In genomic region chr1:15168479-15168878, GRCh38 we compare ENCODE assay signal across 11 cellular contexts. TPM values are rescaled to one million over a fixed set of nuclear protein-coding genes. Genes with fewer than 3 reads are reported as not detected.
A peak's percentile ranks its signal among the peaks of the same experiment; 100 is the strongest.
DNase-seq lines count a peak whose midpoint lies in the region; ATAC-seq, FAIRE-seq and TF ChIP-seq lines count a peak whose summit lies in the region.
"Had no signal": no experiment of that assay in that cellular context is flagged by ENCODE, and none has a peak within 500 bp of the region (broad histone marks: within the 10 kb centered on the region; RNA-seq: fewer than 3 reads in every experiment).

No MANE protein-coding gene starts in this region.

- no peak overlapping the region for H3K9ac ChIP-seq in K562 (ENCODE audit: insufficient read depth in 1 of 2, low read depth in 2 of 2, low read length in 2 of 2)

- H3K9me3 ChIP-seq in AG04450 (ENCODE audit: control insufficient read depth, insufficient read depth, low read length) (no peaks in the 10 kb centered on the region), K562 (replicated peaks; ENCODE audit: control insufficient read depth, insufficient read depth, low read depth, low read length) (no peaks in the 10 kb centered on the region), right lobe of liver (no peaks in the 10 kb centered on the region), vagina (no peaks in the 10 kb centered on the region)
- H3K9me3 ChIP-seq: Peyer's patch had no signal

- no peak for FAIRE-seq in K562 (lab: Jason Lieb, UNC)

- H3K79me2 ChIP-seq in K562 (ENCODE audit: control insufficient read depth, insufficient read depth, low read length): no peaks in the 10 kb centered on the region

- DNase-seq in AG04450 (ENCODE audit: low read depth, low spot score) (peak; percentile 86), HT1080 (ENCODE audit: low read depth) (peak; percentile 92), K562 (ENCODE audit: extremely low read depth in 1 of 4, low spot score in 3 of 4) (no peak), right lobe of liver (no peak), vagina (ENCODE audit: extremely low spot score in 2 of 2) (no peak), GM19238 (ENCODE audit: insufficient read length, low spot score) (no peak)
- DNase-seq in stimulated activated naive CD8-positive, alpha-beta T cell treated with anti-CD3 and anti-CD28 coated beads, Interleukin-15, Interleukin-2, amounts not matched to agents 100 U/mL and 50 U/mL, for 24 hours: no peak
- no peak for DNase-seq in activated naive CD4-positive, alpha-beta T cell (lab: John Stamatoyannopoulos, UW)
- DNase-seq: dorsolateral prefrontal cortex, Peyer's patch had no signal

- no peak overlapping the region for H3K4me2 ChIP-seq in K562 (ENCODE audit: insufficient read depth, low read length)

- in situ Hi-C loops in K562 (cut with MboI): no loop called here

- intact Hi-C loops in K562 (cut with micrococcal nuclease) (no loop called here), right lobe of liver (cut with DNase I) (no loop called here), vagina (cut with DNase I) (no loop called here)

- TF ChIP-seq POLR2A in K562 (conservative IDR thresholded peaks at IDR 0.05): no peak
- TF ChIP-seq POLR2A in right lobe of liver (IDR thresholded peaks at IDR 0.05): no peak
- no peak for TF ChIP-seq POLR2A in vagina (IDR thresholded peaks at IDR 0.05)

- H3K4me3 ChIP-seq in AG04450 (ENCODE audit: low read depth, low read length): no peak overlapping the region
- no peak overlapping the region for H3K4me3 ChIP-seq in K562
- no peak overlapping the region for H3K4me3 ChIP-seq in right lobe of liver
- no peak overlapping the region for H3K4me3 ChIP-seq in vagina
- H3K4me3 ChIP-seq: dorsolateral prefrontal cortex, Peyer's patch had no signal

- CTCF ChIA-PET in AG04450 (lab: Charles Lee) (interaction anchor here (0.6 to 2.0 kb wide), 12 partner anchors 10 to 986 kb away, joined by 3 to 7 read pairs (median 3); no protein-coding TSS in a partner anchor), K562 (lab: Yijun Ruan, JAX; ENCODE audit: low intra/inter-chr PET ratio) (no interaction called here)

- no TSS peak for BruUV-seq in K562 (replicated peaks; lab: Mats Ljungman, UMichigan)

- no peak for TF ChIP-seq RAD21 in K562 (CRISPR knock-in tag; conservative IDR thresholded peaks at IDR 0.05 in 1 of 2, IDR thresholded peaks at IDR 0.05 in 1 of 2)

- 1% methylated on average over 5 of the region's 5 CpGs for WGBS in K562 (ENCODE audit: insufficient coverage, low coverage, missing lambda C conversion rate)
- WGBS in right lobe of liver (ENCODE audit: insufficient coverage, low coverage, low lambda C conversion rate, missing lambda C conversion rate): 35% methylated on average over 5 of the region's 5 CpGs

- H3K27ac ChIP-seq in AG04450 (ENCODE audit: low read depth, low read length) (peak overlapping the region; percentile 77), K562 (ENCODE audit: extremely low read depth, low read depth, low read length) (no peak overlapping the region), right lobe of liver (no peak overlapping the region), vagina (no peak overlapping the region)
- H3K27ac ChIP-seq: dorsolateral prefrontal cortex, Peyer's patch had no signal

- no peaks in the 10 kb centered on the region for H3K9me1 ChIP-seq in K562 (ENCODE audit: control insufficient read depth, insufficient read depth, low read length)

- TF ChIP-seq EP300 in K562 (IDR thresholded peaks at IDR 0.05; ENCODE audit: low read length): no peak

- H3K36me3 ChIP-seq in K562 (ENCODE audit: control insufficient read depth, insufficient read depth, low read length) (no peaks in the 10 kb centered on the region), right lobe of liver (no peaks in the 10 kb centered on the region), vagina (no peaks in the 10 kb centered on the region)
- H3K36me3 ChIP-seq: Peyer's patch had no signal

- H4K20me1 ChIP-seq in K562 (replicated peaks; ENCODE audit: control insufficient read depth, insufficient read depth, low read length): no peaks in the 10 kb centered on the region

- no peak overlapping the region for H2AFZ ChIP-seq in K562 (ENCODE audit: low read depth, low read length)

- peaks cover 0 to 4% of the 10 kb centered on the region in 2 experiments; a peak in 2 of 5 replicates for H3K4me1 ChIP-seq in K562 (replicated peaks in 1 of 2; ENCODE audit: control insufficient read depth in 2 of 2, insufficient read depth in 2 of 2, low read length in 2 of 2)
- H3K4me1 ChIP-seq in right lobe of liver: no peaks in the 10 kb centered on the region
- H3K4me1 ChIP-seq in vagina: peaks cover 21% of the 10 kb centered on the region

- ATAC-seq in K562: no peak
- ATAC-seq in right lobe of liver: peak; percentile 41 to 65 (median 59)
- ATAC-seq in stimulated activated naive CD8-positive, alpha-beta T cell treated with anti-CD3 and anti-CD28 coated beads, Interleukin-15, Interleukin-2, amounts not matched to agents 100 U/mL and 50 U/mL, for 24 hours: no peak

- POLR2A ChIA-PET in AG04450 (lab: Yijun Ruan, JAX): interaction anchor here (0.9 to 2.7 kb wide), 3 partner anchors 10 to 13 kb away, joined by 3 to 28 read pairs (median 13); no protein-coding TSS in a partner anchor
- POLR2A ChIA-PET in K562 (lab: Yijun Ruan, JAX): interaction anchor here (0.8 kb wide), 1 partner anchor 15 kb away, joined by 3 read pairs; no protein-coding TSS in a partner anchor

- TF ChIP-seq CTCF in AG04450 (IDR thresholded peaks at IDR 0.05; ENCODE audit: low read depth, low read length) (peak; percentile 27; the same call in 1 of the 2 replicates), K562 (IDR thresholded peaks at IDR 0.05 in 2 of 3, conservative IDR thresholded peaks at IDR 0.05 in 1 of 3; ENCODE audit: insufficient read depth in 2 of 3, low read depth in 1 of 3, low read length in 3 of 3) (no peak), right lobe of liver (IDR thresholded peaks at IDR 0.05) (no peak), vagina (IDR thresholded peaks at IDR 0.05) (no peak)

- H3K27me3 ChIP-seq in AG04450 (ENCODE audit: control insufficient read depth, insufficient read depth, low read length) (no peaks in the 10 kb centered on the region), K562 (ENCODE audit: control insufficient read depth in 2 of 2, insufficient read depth in 2 of 2, low read length in 2 of 2) (peaks cover 13 to 32% of the 10 kb centered on the region in 2 experiments; a peak in 3 of 5 replicates), right lobe of liver (peaks cover 0 to 7% of the 10 kb centered on the region in 2 donors), vagina (no peaks in the 10 kb centered on the region)
- H3K27me3 ChIP-seq: Peyer's patch had no signal

TF ChIP-seq in K562, 482 proteins besides CTCF, POLR2A, EP300 and RAD21:
- TF ChIP-seq HMGXB4 (CRISPR knock-in tag; IDR thresholded peaks at IDR 0.05) (no peak), FOSL1 (tag; conservative IDR thresholded peaks at IDR 0.05) (0 out of 2 replicates have a peak, but pooled peaks have one; percentile 20)

RNA-seq across cellular contexts. Expression of gene TMEM51, which starts 14.9 kb away (rescaled TPM):
- 25.5 and 28.6 TPM in 2 replicates for polyA plus RNA-seq in AG04450 (2011; rRNA removed)
- 9.0 and 13.6 TPM in 2 replicates for polyA minus RNA-seq in AG04450 (2011; rRNA and poly(A)+ RNA removed)
- 14.5 and 19.9 TPM in 2 replicates for total RNA-seq in HT1080 (2014; rRNA removed; shearing (Covaris generic))
- polyA plus RNA-seq in HT1080 (2015; cell fraction: cytosol; rRNA removed): 20.9 and 21.4 TPM in 2 replicates
- 17.4 and 19.4 TPM in 2 replicates for polyA plus RNA-seq in HT1080 (2015; cell fraction: nucleus; rRNA removed)
- not detected in 2 replicates for total RNA-seq in K562 (2011; cell fraction: chromatin; rRNA removed; ENCODE audit: low replicate concordance)
- 0.50 and 0.53 TPM in 2 replicates for total RNA-seq in K562 (2011; cell fraction: nucleolus; rRNA removed)
- total RNA-seq in K562 (2011; cell fraction: nucleoplasm; rRNA removed): 0.37 TPM in 1 of 2 replicates, not detected in the other
- 0.95 and 1.1 TPM in 2 replicates for total RNA-seq in K562 (2014; rRNA removed)
- total RNA-seq in K562 (2014; rRNA removed; fragmentation: Illumina TruSeq; extraction: Trizol): 0.16 and 0.55 TPM in 2 replicates
- total RNA-seq in K562 (2015; rRNA removed; fragmentation: Illumina TruSeq; extraction: Trizol): 0.58 and 0.64 TPM in 2 replicates
- 0.80 and 1.0 TPM in 2 replicates for total RNA-seq in K562 (2021)
- polyA plus RNA-seq in K562 (2011; rRNA removed): 0.13 and 0.49 TPM in 2 replicates
- polyA plus RNA-seq in K562 (2011; cell fraction: cytosol; rRNA removed): 0.33 and 0.47 TPM in 2 replicates
- polyA plus RNA-seq in K562 (2011; cell fraction: nucleus; rRNA removed): 0.21 and 0.34 TPM in 2 replicates
- 1.5 and 1.7 TPM in 2 replicates for polyA plus RNA-seq in K562 (2012)
- polyA plus RNA-seq in K562 (2014; fragmentation: Illumina TruSeq; extraction: Trizol): 0.88 and 0.94 TPM in 2 replicates
- polyA plus RNA-seq in K562 (2014; fragmentation: Nextera tagmentation; extraction: Ambion mirVana): under 1 TPM; 0.06 to 0.07 TPM
- polyA plus RNA-seq in K562 (2014; rRNA removed): 0.62 and 1.4 TPM in 2 replicates
- polyA minus RNA-seq in K562 (2011; rRNA and poly(A)+ RNA removed): 0.15 TPM in 1 of 2 replicates, not detected in the other
- polyA minus RNA-seq in K562 (2011; cell fraction: cytosol; rRNA and poly(A)+ RNA removed): 0.73 TPM in 1 of 2 replicates, not detected in the other
- polyA minus RNA-seq in K562 (2011; cell fraction: nucleus; rRNA and poly(A)+ RNA removed): 0.44 TPM in 1 of 2 replicates, not detected in the other
- total RNA-seq in right lobe of liver: 1 to 10 TPM; 1.3 to 5.4 (median 1.9) TPM
- 31.4 TPM for total RNA-seq in vagina
- total RNA-seq: activated CD8-positive, alpha-beta memory T cell treated with anti-CD3 and anti-CD28 coated beads for 36 hours had no signal

Comparison
In these comparisons a context has a peak if more than half of its experiments do, and no peak if none do; other contexts are left out.
1. DNase-seq: peak in AG04450 (single experiment) and HT1080 (single experiment); none in K562 (0 of 4), right lobe of liver (0 of 3), vagina (0 of 2), stimulated activated naive CD8-positive, alpha-beta T cell treated with anti-CD3 and anti-CD28 coated beads, Interleukin-15, Interleukin-2, amounts not matched to agents 100 U/mL and 50 U/mL, for 24 hours (single experiment), activated naive CD4-positive, alpha-beta T cell (0 of 4) and GM19238 (single experiment).
2. ATAC-seq: peak in right lobe of liver (4 of 4); none in K562 (single experiment) and stimulated activated naive CD8-positive, alpha-beta T cell treated with anti-CD3 and anti-CD28 coated beads, Interleukin-15, Interleukin-2, amounts not matched to agents 100 U/mL and 50 U/mL, for 24 hours (single experiment).